ENCODE assay signal across 10 cellular contexts in genomic region chr13:95553614-95554385, GRCh38. TPM values are rescaled to one million over a fixed set of nuclear protein-coding genes. Genes with fewer than 3 reads are reported as not detected.
DNase-seq lines count a peak whose midpoint lies in the region; ATAC-seq and TF ChIP-seq lines count a peak whose summit lies in the region.
"Had no signal": no experiment of that assay in that cellular context is flagged by ENCODE, and none has a peak within 500 bp of the region (broad histone marks: within the 10 kb centered on the region; RNA-seq: fewer than 3 reads in every experiment).

No MANE protein-coding gene starts in this region.

- H3K4me3 ChIP-seq in upper lobe of right lung, result peak overlapping the region; percentile 17
- H3K4me3 ChIP-seq in WERI-Rb-1 (ENCODE audit: low read depth, low read length), result no peak overlapping the region

- no peaks in the 10 kb centered on the region for H3K9me3 Mint-ChIP-seq in natural killer cell
- H3K9me3 Mint-ChIP-seq in natural killer cell treated with Interleukin-12 subunit alpha and Interleukin-12 subunit beta and Interleukin-15 and Interleukin-18, amount 100 ng/mL, for 72 hours, result no peaks in the 10 kb centered on the region
- H3K9me3 Mint-ChIP-seq in activated naive CD8-positive, alpha-beta T cell treated with anti-CD3 and anti-CD28 coated beads, Interleukin-2, amount 50 U/mL, for 24 hours, result no peaks in the 10 kb centered on the region

- H3K27me3 ChIP-seq in upper lobe of right lung, result peaks cover 51% of the 10 kb centered on the region
- no peaks in the 10 kb centered on the region for H3K27me3 ChIP-seq in WERI-Rb-1 (ENCODE audit: insufficient read depth, low read depth, severe bottlenecking)

- DNase-seq in natural killer cell (no peak), islet precursor cell (peak; percentile 78), upper lobe of right lung (no peak), WERI-Rb-1 (no peak)
- DNase-seq in natural killer cell treated with Interleukin-12 subunit alpha and Interleukin-12 subunit beta and Interleukin-15 and Interleukin-18, amount 100 ng/mL, for 72 hours (ENCODE audit: low spot score), result no peak
- no peak for DNase-seq in activated naive CD8-positive, alpha-beta T cell treated with anti-CD3 and anti-CD28 coated beads, Interleukin-2, amount 50 U/mL, for 24 hours
- DNase-seq: central memory CD4-positive, alpha-beta T cell had no signal

- H3K4me1 ChIP-seq in upper lobe of right lung, result peaks cover 5% of the 10 kb centered on the region

- TF ChIP-seq CTCF in natural killer cell (IDR thresholded peaks at IDR 0.05) (no peak), upper lobe of right lung (IDR thresholded peaks at IDR 0.05) (no peak), WERI-Rb-1 (IDR thresholded peaks at IDR 0.05; ENCODE audit: low read depth, low read length) (no peak)

- H3K4me3 Mint-ChIP-seq in natural killer cell, result peak overlapping the region; percentile 2
- H3K4me3 Mint-ChIP-seq in natural killer cell treated with Interleukin-12 subunit alpha and Interleukin-12 subunit beta and Interleukin-15 and Interleukin-18, amount 100 ng/mL, for 72 hours, result no peak overlapping the region
- peak overlapping the region; percentile 29 for H3K4me3 Mint-ChIP-seq in activated naive CD8-positive, alpha-beta T cell treated with anti-CD3 and anti-CD28 coated beads, Interleukin-2, amount 50 U/mL, for 24 hours

- no peak overlapping the region for H3K27ac Mint-ChIP-seq in natural killer cell
- no peak overlapping the region for H3K27ac Mint-ChIP-seq in natural killer cell treated with Interleukin-12 subunit alpha and Interleukin-12 subunit beta and Interleukin-15 and Interleukin-18, amount 100 ng/mL, for 72 hours
- H3K27ac Mint-ChIP-seq in activated naive CD8-positive, alpha-beta T cell treated with anti-CD3 and anti-CD28 coated beads, Interleukin-2, amount 50 U/mL, for 24 hours, result no peak overlapping the region

- no peak for ATAC-seq in natural killer cell
- ATAC-seq in natural killer cell treated with Interleukin-12 subunit alpha and Interleukin-12 subunit beta and Interleukin-15 and Interleukin-18, amount 100 ng/mL, for 72 hours, result no peak
- no peak for ATAC-seq in activated naive CD8-positive, alpha-beta T cell treated with anti-CD3 and anti-CD28 coated beads, Interleukin-2, amount 50 U/mL, for 24 hours
- ATAC-seq in upper lobe of right lung, result peak; percentile 52
- no peak for ATAC-seq in HG02981 (IDR thresholded peaks at IDR 0.05; ENCODE audit: unreplicated experiment)
- ATAC-seq in GM19328 (IDR thresholded peaks at IDR 0.05; ENCODE audit: unreplicated experiment), result no peak

- H3K36me3 ChIP-seq in upper lobe of right lung (no peaks in the 10 kb centered on the region), WERI-Rb-1 (no peaks in the 10 kb centered on the region)

- intact Hi-C loops in natural killer cell (cut with micrococcal nuclease), result no loop called here
- intact Hi-C loops in upper lobe of right lung (cut with DNase I), result no loop called here

- H3K9me3 ChIP-seq in upper lobe of right lung (no peaks in the 10 kb centered on the region), WERI-Rb-1 (ENCODE audit: severe bottlenecking) (no peaks in the 10 kb centered on the region)

- H3K27ac ChIP-seq in upper lobe of right lung (no peak overlapping the region), WERI-Rb-1 (no peak overlapping the region)

- no peaks in the 10 kb centered on the region for H3K36me3 Mint-ChIP-seq in natural killer cell
- H3K36me3 Mint-ChIP-seq in natural killer cell treated with Interleukin-12 subunit alpha and Interleukin-12 subunit beta and Interleukin-15 and Interleukin-18, amount 100 ng/mL, for 72 hours, result peaks cover 5% of the 10 kb centered on the region
- H3K36me3 Mint-ChIP-seq in activated naive CD8-positive, alpha-beta T cell treated with anti-CD3 and anti-CD28 coated beads, Interleukin-2, amount 50 U/mL, for 24 hours (ENCODE audit: low read depth), result no peaks in the 10 kb centered on the region

- peaks cover 0 to 5% of the 10 kb centered on the region in 2 donors for H3K4me1 Mint-ChIP-seq in natural killer cell
- H3K4me1 Mint-ChIP-seq in natural killer cell treated with Interleukin-12 subunit alpha and Interleukin-12 subunit beta and Interleukin-15 and Interleukin-18, amount 100 ng/mL, for 72 hours (ENCODE audit: low read depth in 2 of 2), result peaks cover 0 to 3% of the 10 kb centered on the region in 2 donors
- H3K4me1 Mint-ChIP-seq in activated naive CD8-positive, alpha-beta T cell treated with anti-CD3 and anti-CD28 coated beads, Interleukin-2, amount 50 U/mL, for 24 hours, result peaks cover 5% of the 10 kb centered on the region

- peaks cover 39 to 51% of the 10 kb centered on the region in 2 donors for H3K27me3 Mint-ChIP-seq in natural killer cell (ENCODE audit: low read depth in 2 of 2)
- peaks cover 38 to 49% of the 10 kb centered on the region in 2 donors for H3K27me3 Mint-ChIP-seq in natural killer cell treated with Interleukin-12 subunit alpha and Interleukin-12 subunit beta and Interleukin-15 and Interleukin-18, amount 100 ng/mL, for 72 hours
- H3K27me3 Mint-ChIP-seq in activated naive CD8-positive, alpha-beta T cell treated with anti-CD3 and anti-CD28 coated beads, Interleukin-2, amount 50 U/mL, for 24 hours, result peaks cover 61% of the 10 kb centered on the region

RNA-seq across cellular contexts. Expression of gene CLDN10, which starts 1.3 kb away (rescaled TPM):
- total RNA-seq in natural killer cell (not detected), upper lobe of right lung (2.2 TPM)
- not detected for total RNA-seq in natural killer cell treated with Interleukin-12 subunit alpha and Interleukin-12 subunit beta and Interleukin-15 and Interleukin-18, amount 100 ng/mL, for 72 hours
- total RNA-seq: NCI-H460 had no signal
